Comparison of ENCODE assay signal across 10 cellular contexts in genomic region chr10:110040108-110040507, GRCh38.
"Had no signal": no experiment of that assay in that cellular context is flagged by ENCODE, and none has a peak within 500 bp of the region (broad histone marks: within the 10 kb centered on the region; RNA-seq: fewer than 3 reads in every experiment).

No MANE protein-coding gene starts in this region.

- H3K4me3 Mint-ChIP-seq: activated naive CD4-positive, alpha-beta T cell treated with anti-CD3 and anti-CD28 coated beads, Interleukin-2, amount 10 ng/mL, durations not matched to agents 7 days and 5 days; activated T-helper 1 cell treated with anti-CD3 and anti-CD28 coated beads, Interleukin-12 subunit alpha, Interleukin-12 subunit beta, Interleukin-2, Interleukin-4 antibody, amounts not matched to agents 30 ng/mL and 10 ng/mL and 1 ng/mL, durations not matched to agents 14 hours and 24 hours and 36 hours; nephron progenitor cell had no signal

- H3K4me3 ChIP-seq: esophagus muscularis mucosa, thyroid gland, uterus had no signal

- H3K4me1 ChIP-seq: uterus had no signal

- H3K9me3 ChIP-seq: esophagus muscularis mucosa, thyroid gland, uterus had no signal

- H3K36me3 ChIP-seq: esophagus muscularis mucosa, thyroid gland, uterus had no signal

- DNase-seq: activated CD4-positive, alpha-beta T cell treated with anti-CD3 and anti-CD28 coated beads, Interleukin-2, amount 50 U/mL, for 1 hour; activated naive CD4-positive, alpha-beta T cell treated with anti-CD3 and anti-CD28 coated beads, Interleukin-2, amount 10 ng/mL, durations not matched to agents 7 days and 5 days; foreskin fibroblast; left colon; nephron progenitor cell; stimulated activated CD4-positive, alpha-beta T cell treated with anti-CD3 and anti-CD28 coated beads, Interleukin-4, amount 100 ng/mL, for 4 hours; thyroid gland; uterus had no signal

- H3K27ac Mint-ChIP-seq: activated naive CD4-positive, alpha-beta T cell treated with anti-CD3 and anti-CD28 coated beads, Interleukin-2, amount 10 ng/mL, durations not matched to agents 7 days and 5 days; activated T-helper 1 cell treated with anti-CD3 and anti-CD28 coated beads, Interleukin-12 subunit alpha, Interleukin-12 subunit beta, Interleukin-2, Interleukin-4 antibody, amounts not matched to agents 30 ng/mL and 10 ng/mL and 1 ng/mL, durations not matched to agents 14 hours and 24 hours and 36 hours had no signal

- H3K27me3 Mint-ChIP-seq: activated naive CD4-positive, alpha-beta T cell treated with anti-CD3 and anti-CD28 coated beads, Interleukin-2, amount 10 ng/mL, durations not matched to agents 7 days and 5 days had no signal

- H3K27me3 ChIP-seq: esophagus muscularis mucosa, thyroid gland, uterus had no signal

- ATAC-seq: left colon had no signal

- H3K27ac ChIP-seq: esophagus muscularis mucosa, thyroid gland, uterus had no signal
